ENCODE assay signal across 1 cellular context in genomic region chr17:27491713-27492190, GRCh38.
TF ChIP-seq lines count a peak whose summit lies in the region.

No MANE protein-coding gene starts in this region.

TF ChIP-seq in K562, 482 proteins besides CTCF, POLR2A, EP300 and RAD21 (continued from another document and continues in another):
- no peak for TF ChIP-seq E2F4 (CRISPR knock-in tag; IDR thresholded peaks at IDR 0.05; ENCODE audit: low read depth)
- no peak for TF ChIP-seq RREB1 (CRISPR knock-in tag; IDR thresholded peaks at IDR 0.05)
- no peak for TF ChIP-seq E4F1 (CRISPR knock-in tag; IDR thresholded peaks at IDR 0.05; ENCODE audit: borderline replicate concordance)
- TF ChIP-seq PTBP1 (IDR thresholded peaks at IDR 0.05; ENCODE audit: low read depth, low read length) = no peak
- no peak for TF ChIP-seq RBM34 (IDR thresholded peaks at IDR 0.05; ENCODE audit: borderline replicate concordance, insufficient read depth, low read length)
- TF ChIP-seq ZBTB7A (IDR thresholded peaks at IDR 0.05; ENCODE audit: borderline replicate concordance, control insufficient read depth, low read depth, low read length) = peak; percentile 59; the same call in 1 of the 2 replicates
- no peak for TF ChIP-seq MECOM (CRISPR knock-in tag; IDR thresholded peaks at IDR 0.05)
- TF ChIP-seq PKNOX1 (IDR thresholded peaks at IDR 0.05) = peak; percentile 88
- no peak for TF ChIP-seq CBX2 (IDR thresholded peaks at IDR 0.05; ENCODE audit: insufficient read depth, low read length, poor library complexity, severe bottlenecking)
- no peak for TF ChIP-seq ZC3H4 (CRISPR knock-in tag; IDR thresholded peaks at IDR 0.05; ENCODE audit: borderline replicate concordance)
- no peak for TF ChIP-seq SREBF2 (CRISPR knock-in tag; IDR thresholded peaks at IDR 0.05)
- TF ChIP-seq ZSCAN32 (CRISPR knock-in tag; IDR thresholded peaks at IDR 0.05) = no peak
- no peak for TF ChIP-seq TAF15 (IDR thresholded peaks at IDR 0.05; ENCODE audit: low read depth, low read length)
- TF ChIP-seq POLR2G (IDR thresholded peaks at IDR 0.05; ENCODE audit: low read depth, low read length) = no peak
- TF ChIP-seq ZNF23 (CRISPR knock-in tag; IDR thresholded peaks at IDR 0.05) = no peak
- TF ChIP-seq PHB2 (IDR thresholded peaks at IDR 0.05; ENCODE audit: low read depth) = no peak
- TF ChIP-seq ZNF655 (CRISPR knock-in tag; IDR thresholded peaks at IDR 0.05) = no peak
- no peak for TF ChIP-seq ELF2 (CRISPR knock-in tag; IDR thresholded peaks at IDR 0.05)
- no peak for TF ChIP-seq ZNF121 (CRISPR knock-in tag; conservative IDR thresholded peaks at IDR 0.05)
- peak; percentile 78 for TF ChIP-seq TEAD4 (IDR thresholded peaks at IDR 0.05; ENCODE audit: low read length)
- no peak for TF ChIP-seq TEAD4 (CRISPR knock-in tag; IDR thresholded peaks at IDR 0.05; ENCODE audit: borderline replicate concordance)
- no peak for TF ChIP-seq ZNF133 (CRISPR knock-in tag; IDR thresholded peaks at IDR 0.05)
- TF ChIP-seq ZNF586 (CRISPR knock-in tag; conservative IDR thresholded peaks at IDR 0.05) = no peak
- no peak for TF ChIP-seq ZNF407 (IDR thresholded peaks at IDR 0.05; ENCODE audit: low read depth)
- no peak for TF ChIP-seq RNF2 (IDR thresholded peaks at IDR 0.05)
- no peak for TF ChIP-seq ELF1 (tag; IDR thresholded peaks at IDR 0.05)
- TF ChIP-seq ARID3A (IDR thresholded peaks at IDR 0.05; ENCODE audit: borderline replicate concordance, low read depth, low read length) = peak; percentile 74; the same call in 1 of the 2 replicates
- TF ChIP-seq ZNF12 (CRISPR knock-in tag; IDR thresholded peaks at IDR 0.05) = no peak
- TF ChIP-seq SMARCC2 (IDR thresholded peaks at IDR 0.05; ENCODE audit: low read depth) = no peak; the same call in 1 of the 2 replicates
- no peak for TF ChIP-seq KDM2B (CRISPR knock-in tag; IDR thresholded peaks at IDR 0.05)
- no peak for TF ChIP-seq HOXB6 (CRISPR knock-in tag; IDR thresholded peaks at IDR 0.05; ENCODE audit: borderline replicate concordance)
- TF ChIP-seq COPS2 (conservative IDR thresholded peaks at IDR 0.05) = no peak
- peak; percentile 74 for TF ChIP-seq TAL1 (IDR thresholded peaks at IDR 0.05)
- TF ChIP-seq KAT7 (CRISPR knock-in tag; IDR thresholded peaks at IDR 0.05; ENCODE audit: borderline replicate concordance) = no peak
- TF ChIP-seq DMBX1 (CRISPR knock-in tag; IDR thresholded peaks at IDR 0.05; ENCODE audit: borderline replicate concordance) = peak; percentile 72
- TF ChIP-seq IRF2 (CRISPR knock-in tag; IDR thresholded peaks at IDR 0.05) = no peak
- TF ChIP-seq CTBP1 (IDR thresholded peaks at IDR 0.05; ENCODE audit: borderline replicate concordance) = no peak
- TF ChIP-seq ZNF57 (CRISPR knock-in tag; IDR thresholded peaks at IDR 0.05) = no peak
- TF ChIP-seq SREBF1 (IDR thresholded peaks at IDR 0.05; ENCODE audit: borderline replicate concordance, low read depth, low read length) = no peak
- TF ChIP-seq C11orf30 (IDR thresholded peaks at IDR 0.05; ENCODE audit: low read depth) = no peak
- TF ChIP-seq TCF7L2 (IDR thresholded peaks at IDR 0.05; ENCODE audit: low read depth, low read length) = no peak
